8 cellular contexts compared by ENCODE assay signal in the genomic region with DNA sequence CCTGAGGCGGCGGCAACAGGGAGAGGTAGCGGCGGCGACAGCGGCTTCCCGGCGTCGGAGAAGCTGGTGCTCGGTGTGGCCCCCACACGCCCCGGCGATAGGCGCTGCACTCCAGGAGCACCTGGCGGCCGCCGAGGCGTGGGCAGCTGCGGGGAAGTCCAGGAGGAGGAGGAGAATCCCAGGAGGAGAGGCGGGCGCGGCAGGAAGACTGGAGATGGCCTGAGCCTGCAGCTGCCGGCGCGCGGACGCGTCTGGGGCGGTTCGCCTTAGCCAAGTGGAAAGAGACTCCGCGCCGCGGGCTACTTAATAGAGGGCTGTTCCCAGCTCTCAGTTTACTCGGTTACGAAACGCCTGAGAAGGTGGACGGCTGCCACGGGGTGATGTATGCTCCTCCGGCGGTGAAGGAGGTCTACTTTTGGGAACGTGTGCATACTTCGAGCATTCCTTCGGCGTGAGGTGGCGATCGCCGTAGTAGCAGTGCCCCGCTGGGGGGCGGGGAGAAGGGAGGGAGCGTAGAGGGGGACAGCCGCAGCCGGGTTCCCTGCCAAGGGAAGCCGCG. TPM values are rescaled to one million over a fixed set of nuclear protein-coding genes. Genes with fewer than 3 reads are reported as not detected.
DNase-seq lines count a peak whose midpoint lies in the region; ATAC-seq, FAIRE-seq and TF ChIP-seq lines count a peak whose summit lies in the region.

Gene COL12A1 (minus strand): TSS at position 278 of the 559 bp plus-strand sequence. CDS start 3,261 bp downstream, outside the sequence.

- H3K4ac ChIP-seq in H1 (replicated peaks; ENCODE audit: insufficient read length, low read depth, low read length): no peak within 1 kb of the TSS

- no peak within 1 kb of the TSS for H3K27ac ChIP-seq in H1 (ENCODE audit: low read depth, low read length)
- H3K27ac ChIP-seq in lung (ENCODE audit: low read depth in 1 of 2, low read length in 1 of 2): peak within 1 kb of the TSS in 1 of 2 donors; percentile 84

- no peak for TF ChIP-seq POLR2A in H1 (IDR thresholded peaks at IDR 0.05; ENCODE audit: control extremely low read depth in 1 of 2, low read depth in 2 of 2, low read length in 2 of 2)

- ATAC-seq in SK-N-SH treated with all-trans-retinoic acid at 6 μM for 48 hours: peak; percentile 39
- ATAC-seq in lung (ENCODE audit: insufficient read depth, low FRiP score): peak; percentile 73
- ATAC-seq in HG02588 (IDR thresholded peaks at IDR 0.05; ENCODE audit: unreplicated experiment): no peak

- H3K4me1 ChIP-seq in H1 (replicated peaks in 1 of 4; ENCODE audit: control insufficient read depth in 3 of 4, insufficient read depth in 4 of 4, low read length in 3 of 4) (peaks cover 0 to 29% (median 9%) of the 10 kb centered on the region in 4 experiments; a peak in 4 of 7 replicates), lung (ENCODE audit: control insufficient read depth in 2 of 2, insufficient read depth in 2 of 2, low read length in 2 of 2) (peaks cover 0 to 15% of the 10 kb centered on the region in 2 donors)

- DNase-seq in AG08396 (ENCODE audit: low spot score) (peak; percentile 94), GM20000 (ENCODE audit: low spot score) (peak; percentile 20), H1 (ENCODE audit: low read depth in 1 of 2, low spot score in 2 of 2) (peak in 1 of 2 experiments; percentile 86), lung (ENCODE audit: low spot score) (peak; percentile 94), GF-D8 (lab: John Stamatoyannopoulos, UW) (no peak)

- H3K9ac ChIP-seq in H1 (replicated peaks in 1 of 4; ENCODE audit: extremely low read depth in 1 of 4, low read depth in 3 of 4, low read length in 3 of 4): peak within 1 kb of the TSS in 2 of 4 experiments; percentile 1 to 39; a peak in 3 of 7 replicates

- H3K23me2 ChIP-seq in H1 (ENCODE audit: low read depth, low read length): peaks cover 45% of the 10 kb centered on the region

- H3K23ac ChIP-seq in H1 (ENCODE audit: insufficient read length): no peak within 1 kb of the TSS

- FAIRE-seq in H1 (lab: Jason Lieb, UNC): no peak

- no peaks in the 10 kb centered on the region for H3K9me3 ChIP-seq in H1 (ENCODE audit: insufficient read depth in 2 of 2, low read depth in 1 of 2, low read length in 1 of 2)
- peaks cover 0 to 2% of the 10 kb centered on the region in 2 donors for H3K9me3 ChIP-seq in lung (ENCODE audit: control insufficient read depth in 2 of 2, insufficient read depth in 1 of 2, low read length in 1 of 2)

- H3K4me3 ChIP-seq in H1 (ENCODE audit: extremely low read depth in 1 of 4, insufficient read depth in 2 of 4, low read depth in 3 of 4, low read length in 4 of 4) (peak within 1 kb of the TSS; percentile 55 to 77 (median 66)), lung (peak within 1 kb of the TSS; percentile 53)

- peaks cover 0 to 2% of the 10 kb centered on the region in 2 experiments for H4K20me1 ChIP-seq in H1 (replicated peaks in 1 of 2; ENCODE audit: control insufficient read depth in 1 of 2, insufficient read depth in 2 of 2, low read length in 2 of 2)

- H3K14ac ChIP-seq in H1 (ENCODE audit: insufficient read length): no peak within 1 kb of the TSS

- peak within 1 kb of the TSS; percentile 89 for H2BK12ac ChIP-seq in H1 (ENCODE audit: low read depth, low read length)

- H2AK5ac ChIP-seq in H1 (ENCODE audit: low read depth, low read length): no peak within 1 kb of the TSS

- peak within 1 kb of the TSS; percentile 27 for H4K91ac ChIP-seq in H1 (replicated peaks; ENCODE audit: insufficient read length, low read length)

- CTCF ChIA-PET in H1 (lab: Charles Lee; ENCODE audit: partially characterized antibody): interaction anchor here (0.6 to 11.0 kb wide), 13 partner anchors 11 to 1466 kb away, joined by 3 to 104 read pairs (median 6); no protein-coding TSS in a partner anchor

- H2AFZ ChIP-seq in H1 (ENCODE audit: low read length): peak within 1 kb of the TSS; percentile 95

- 0 out of 2 replicates have a peak within 1 kb of the TSS, but pooled peaks have one; percentile 87 for H2BK20ac ChIP-seq in H1 (ENCODE audit: low read length)

- no peak for TF ChIP-seq CTCF in GM20000 (IDR thresholded peaks at IDR 0.05; ENCODE audit: extremely low read depth, missing control alignments)
- TF ChIP-seq CTCF in H1 (IDR thresholded peaks at IDR 0.05; ENCODE audit: control extremely low read depth in 1 of 3, insufficient read depth in 1 of 3, low read depth in 1 of 3, low read length in 3 of 3): no peak
- TF ChIP-seq CTCF in lung (IDR thresholded peaks at IDR 0.05; ENCODE audit: control extremely low read depth, extremely low read depth): no peak
- TF ChIP-seq CTCF in subcutaneous adipose tissue (IDR thresholded peaks at IDR 0.05; ENCODE audit: low read depth): no peak

- H4K8ac ChIP-seq in H1 (ENCODE audit: extremely low read depth, insufficient read depth, low read length): no peak within 1 kb of the TSS

- peak within 1 kb of the TSS; percentile 41; the same call in 1 of the 2 replicates for H2BK15ac ChIP-seq in H1 (ENCODE audit: low read length)

- 1% methylated on average over 41 of the region's 55 CpGs; no CpG with 5 or more reads in 1 of the 2 experiments for WGBS in H1 (ENCODE audit: extremely low coverage in 1 of 2, insufficient coverage in 1 of 2, insufficient read length in 1 of 2, insufficient replicate concordance in 2 of 2, low coverage in 1 of 2, low lambda C conversion rate in 2 of 2, missing lambda C conversion rate in 1 of 2), 2 experiments
- WGBS in lung, 2 donors: 1% methylated on average over 54 to 55 of the region's 55 CpGs

- POLR2A ChIA-PET in H1 (lab: Charles Lee; ENCODE audit: partially characterized antibody): interaction anchor here (0.9 to 1.4 kb wide), 4 partner anchors 11 to 396 kb away, joined by 3 to 4 read pairs (median 3); partner anchors contain the start of genes SENP6 and TMEM30A

- TF ChIP-seq EP300 in H1 (IDR thresholded peaks at IDR 0.05; ENCODE audit: borderline replicate concordance in 1 of 2, low read depth in 2 of 2, low read length in 2 of 2): no peak

- no peak within 1 kb of the TSS for H3K56ac ChIP-seq in H1 (replicated peaks; ENCODE audit: insufficient read length, low read depth, low read length)

- peak within 1 kb of the TSS; percentile 97 to 99 for H3K4me2 ChIP-seq in H1 (ENCODE audit: insufficient read depth in 1 of 2, low read depth in 2 of 2, low read length in 2 of 2)

- H3K36me3 ChIP-seq in H1 (ENCODE audit: control insufficient read depth in 2 of 4, insufficient read depth in 4 of 4, low read length in 3 of 4): no peaks in the 10 kb centered on the region
- no peaks in the 10 kb centered on the region for H3K36me3 ChIP-seq in lung (ENCODE audit: control insufficient read depth in 2 of 2, insufficient read depth in 2 of 2, low read length in 2 of 2)

- no peak within 1 kb of the TSS; the same call in 1 of the 2 replicates for H3K18ac ChIP-seq in H1 (ENCODE audit: extremely low read depth, low read length)

- H3K27me3 ChIP-seq in H1 (replicated peaks in 1 of 4; ENCODE audit: control insufficient read depth in 3 of 4, extremely low read depth in 1 of 4, insufficient read depth in 3 of 4, low read length in 3 of 4) (peaks cover 40 to 80% (median 72%) of the 10 kb centered on the region in 4 experiments), lung (ENCODE audit: control insufficient read depth, insufficient read depth) (no peaks in the 10 kb centered on the region)

- no peaks in the 10 kb centered on the region for H3K79me2 ChIP-seq in H1 (ENCODE audit: control insufficient read depth in 1 of 2, insufficient read depth in 2 of 2, low read length in 2 of 2)

- H2BK5ac ChIP-seq in H1 (ENCODE audit: low read depth, low read length): no peak within 1 kb of the TSS

- H4K5ac ChIP-seq in H1 (ENCODE audit: insufficient read length, low read depth, low read length): no peak within 1 kb of the TSS

- H3K79me1 ChIP-seq in H1 (ENCODE audit: low read depth, low read length): no peaks in the 10 kb centered on the region

- peak within 1 kb of the TSS; percentile 56 for H2BK120ac ChIP-seq in H1 (replicated peaks; ENCODE audit: low read depth, low read length)

- no peak for TF ChIP-seq RAD21 in H1 (IDR thresholded peaks at IDR 0.05 in 1 of 2, conservative IDR thresholded peaks at IDR 0.05 in 1 of 2; ENCODE audit: low read depth in 2 of 2, low read length in 2 of 2)

TF ChIP-seq in H1, 55 proteins besides CTCF, POLR2A, EP300 and RAD21 (continues in another document):
- peak; percentile 99 for TF ChIP-seq RBBP5 (IDR thresholded peaks at IDR 0.05; ENCODE audit: borderline replicate concordance, low read depth, low read length)
- TF ChIP-seq ASH2L (IDR thresholded peaks at IDR 0.05; ENCODE audit: low read length): peak; percentile 96
- TF ChIP-seq, protein P1, sequence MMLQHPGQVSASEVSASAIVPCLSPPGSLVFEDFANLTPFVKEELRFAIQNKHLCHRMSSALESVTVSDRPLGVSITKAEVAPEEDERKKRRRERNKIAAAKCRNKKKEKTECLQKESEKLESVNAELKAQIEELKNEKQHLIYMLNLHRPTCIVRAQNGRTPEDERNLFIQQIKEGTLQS (IDR thresholded peaks at IDR 0.05; ENCODE audit: insufficient read depth, low read depth, low read length): no peak
- TF ChIP-seq JUND (IDR thresholded peaks at IDR 0.05; ENCODE audit: low read length): peak; percentile 71; the same call in 1 of the 2 replicates
- peak; percentile 47; the same call in 1 of the 2 replicates for TF ChIP-seq PHF8 (conservative IDR thresholded peaks at IDR 0.05; ENCODE audit: low read depth, low read length)
- TF ChIP-seq TBP (IDR thresholded peaks at IDR 0.05; ENCODE audit: low read depth, low read length): no peak
- no peak for TF ChIP-seq GTF2F1 (IDR thresholded peaks at IDR 0.05; ENCODE audit: borderline replicate concordance, low read depth, low read length)
- TF ChIP-seq KDM1A (IDR thresholded peaks at IDR 0.05; ENCODE audit: borderline replicate concordance, low read length): no peak
- peak; percentile 98 for TF ChIP-seq CTBP2 (IDR thresholded peaks at IDR 0.05; ENCODE audit: borderline replicate concordance, insufficient read depth, insufficient read length, low read length)
- peak; percentile 95 for TF ChIP-seq KDM4A (IDR thresholded peaks at IDR 0.05; ENCODE audit: low read depth, low read length, severe bottlenecking)
- TF ChIP-seq YY1 (IDR thresholded peaks at IDR 0.05; ENCODE audit: low read depth, low read length): 0 out of 2 replicates have a peak, but pooled peaks have one; percentile 45

RNA-seq across cellular contexts. Expression of gene COL12A1, which starts in this region (rescaled TPM):
- 4.7 TPM in 2 replicates for total RNA-seq in H1 (2021; fragmentation: NEBNext Ultra II Directional; extraction: Animal tissue kit (Norgen Biotek cat#: 25700))
- polyA plus RNA-seq in H1 (2011; rRNA removed) (1.4 TPM in 2 replicates), lung (10 to 100 TPM; 10.6 to 14.2 TPM)
- 1.9 TPM for polyA plus RNA-seq in H1 (2011; cell fraction: cytosol; rRNA removed)
- polyA plus RNA-seq in H1 (2011; cell fraction: nucleus; rRNA removed): 5.7 TPM
- 1.9 to 3.1 TPM (median 2.6 TPM) in 4 replicates for polyA plus RNA-seq in H1 (2012, experiment 1 of 2)
- polyA plus RNA-seq in H1 (2012, experiment 2 of 2): 0.46 TPM
- polyA plus RNA-seq in H1 (2013, experiment 1 of 2): 4.2 TPM
- 4.3 TPM for polyA plus RNA-seq in H1 (2013, experiment 2 of 2)
- polyA minus RNA-seq in H1 (2011; rRNA and poly(A)+ RNA removed): 12.9 and 13.0 TPM in 2 replicates
- 4.8 TPM for polyA minus RNA-seq in H1 (2011; cell fraction: cytosol; rRNA and poly(A)+ RNA removed)
- polyA minus RNA-seq in H1 (2011; cell fraction: nucleus; rRNA and poly(A)+ RNA removed): 10.4 TPM
- total RNA-seq in lung (10 to 100 TPM; 45.1 to 75.7 TPM), subcutaneous adipose tissue (100 to 1,000 TPM; 216 to 534 (median 359) TPM)
